In the genomic region with DNA sequence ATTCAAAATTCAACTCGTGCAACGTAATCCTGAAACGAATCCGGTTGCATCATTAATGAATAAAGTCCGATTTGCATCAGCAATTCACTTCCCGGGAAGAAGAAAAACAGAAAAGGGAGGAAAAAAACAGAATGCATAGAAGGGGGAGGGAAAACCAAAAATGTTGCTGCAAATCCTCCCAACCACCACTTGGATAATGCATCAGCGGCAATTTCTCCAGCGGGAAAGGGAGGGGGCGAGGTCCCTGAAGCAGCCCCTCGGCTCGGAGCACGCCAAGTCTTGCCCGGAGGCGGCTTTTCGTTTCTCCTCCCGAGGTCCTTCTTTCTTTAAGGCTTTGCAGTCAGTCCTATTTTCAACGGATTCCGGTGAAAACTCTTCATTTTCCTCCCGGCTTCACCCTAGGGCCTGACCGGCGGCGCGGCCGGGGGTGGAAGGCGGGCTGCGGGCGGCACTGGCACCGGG, we compare ENCODE assay signal across 8 cellular contexts. TPM values are rescaled to one million over a fixed set of nuclear protein-coding genes. Genes with fewer than 3 reads are reported as not detected.
DNase-seq lines count a peak whose midpoint lies in the region; TF ChIP-seq lines count a peak whose summit lies in the region.

No MANE protein-coding gene starts in this region.

- H3K4me1 Mint-ChIP-seq in type B pancreatic cell (ENCODE audit: unreplicated experiment) = peaks cover 18% of the 10 kb centered on the region

- peaks cover 12% of the 10 kb centered on the region for H3K4me1 ChIP-seq in mononuclear cell (ENCODE audit: insufficient read depth, low read length)

- H3K9me3 ChIP-seq in mononuclear cell (ENCODE audit: low read depth, low read length) = no peaks in the 10 kb centered on the region

- no peak for TF ChIP-seq CTCF in WI38 (IDR thresholded peaks at IDR 0.05; ENCODE audit: low read depth, low read length)
- peak; percentile 71 for TF ChIP-seq CTCF in type B pancreatic cell (conservative IDR thresholded peaks at IDR 0.05)

- H3K9me3 Mint-ChIP-seq in type B pancreatic cell = no peaks in the 10 kb centered on the region

- H3K4me3 ChIP-seq in WI38 (ENCODE audit: low read depth, low read length) = peak overlapping the region; percentile 91
- peak overlapping the region; percentile 40 for H3K4me3 ChIP-seq in mononuclear cell (ENCODE audit: low read length)

- H3K27me3 ChIP-seq in mononuclear cell (ENCODE audit: insufficient read depth, low read length) = peaks cover 64% of the 10 kb centered on the region

- H3K4me3 Mint-ChIP-seq in type B pancreatic cell = peak overlapping the region; percentile 94

- DNase-seq in NCI-H1436 (lab: John Stamatoyannopoulos, UW) (peak; percentile 50), NCI-H1436 treated with DMSO at 0.1 percent for 48 hours (lab: John Stamatoyannopoulos, UW) (no peak), M059J (ENCODE audit: low read depth) (peak; percentile 71), epithelial cell of prostate (ENCODE audit: low read depth, low spot score) (no peak), type B pancreatic cell (ENCODE audit: extremely low spot score, unreplicated experiment) (peak; percentile 70), NOMO-1 (lab: John Stamatoyannopoulos, UW; ENCODE audit: unreplicated experiment in 2 of 2) (no peak)

- H3K27me3 Mint-ChIP-seq in type B pancreatic cell = peaks cover 10% of the 10 kb centered on the region

- peak overlapping the region; percentile 86 for H3K27ac Mint-ChIP-seq in type B pancreatic cell

- peak overlapping the region; percentile 95 for H3K27ac ChIP-seq in epithelial cell of prostate

- H3K36me3 Mint-ChIP-seq in type B pancreatic cell = no peaks in the 10 kb centered on the region

RNA-seq across cellular contexts. Expression of a gene that starts 0.7 kb away (rescaled TPM):
- 15.1 and 21.6 TPM in 2 replicates for total RNA-seq in M059J (2014; rRNA removed; shearing (Covaris generic))
- total RNA-seq in mononuclear cell = 2.3 TPM
- 18.5 and 33.8 TPM in 2 replicates for total RNA-seq in type B pancreatic cell (ENCODE audit: low replicate concordance)

Comparison
In these comparisons a context has a peak if more than half of its experiments do, and no peak if none do; other contexts are left out.
1. DNase-seq: peak in NCI-H1436 (single experiment), M059J (single experiment) and type B pancreatic cell (single experiment); none in NCI-H1436 treated with DMSO at 0.1 percent for 48 hours (single experiment), epithelial cell of prostate (single experiment) and NOMO-1 (0 of 2).